ENCODE assay signal across 1 cellular context in the genomic region with DNA sequence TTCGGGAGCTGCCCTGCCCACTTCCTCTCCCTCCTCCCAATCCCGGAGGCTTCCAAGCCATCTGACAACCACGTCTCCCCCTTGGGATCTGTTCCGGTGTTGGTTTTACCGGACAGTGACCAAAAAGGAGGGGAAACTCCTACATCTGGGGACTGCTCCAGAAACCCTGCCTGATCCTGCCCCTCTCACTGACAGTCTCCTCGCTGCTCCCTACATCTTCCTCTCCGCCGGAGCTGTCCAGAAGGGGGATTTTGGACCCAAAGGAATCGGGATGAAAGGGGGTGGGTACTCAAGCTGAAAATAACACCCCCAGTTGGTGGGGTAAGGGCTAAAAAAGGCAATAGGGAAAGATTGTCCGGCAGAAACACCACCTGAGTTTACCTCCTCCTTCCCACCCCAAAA.
A peak's percentile ranks its signal among the peaks of the same experiment; 100 is the strongest.
TF ChIP-seq lines count a peak whose summit lies in the region.

No MANE protein-coding gene starts in this region.

TF ChIP-seq in GM12878, 131 proteins besides CTCF, POLR2A, EP300 and RAD21 (continued from another document):
- no peak for TF ChIP-seq PBX3 (IDR thresholded peaks at IDR 0.05; ENCODE audit: insufficient replicate concordance, low read depth, low read length)
- TF ChIP-seq TARDBP (IDR thresholded peaks at IDR 0.05; ENCODE audit: borderline replicate concordance) = no peak
- TF ChIP-seq EED (IDR thresholded peaks at IDR 0.05; ENCODE audit: low read depth) = peak; percentile 80
- TF ChIP-seq, protein P1, sequence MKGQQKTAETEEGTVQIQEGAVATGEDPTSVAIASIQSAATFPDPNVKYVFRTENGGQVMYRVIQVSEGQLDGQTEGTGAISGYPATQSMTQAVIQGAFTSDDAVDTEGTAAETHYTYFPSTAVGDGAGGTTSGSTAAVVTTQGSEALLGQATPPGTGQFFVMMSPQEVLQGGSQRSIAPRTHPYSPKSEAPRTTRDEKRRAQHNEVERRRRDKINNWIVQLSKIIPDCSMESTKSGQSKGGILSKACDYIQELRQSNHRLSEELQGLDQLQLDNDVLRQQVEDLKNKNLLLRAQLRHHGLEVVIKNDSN (IDR thresholded peaks at IDR 0.05; ENCODE audit: borderline replicate concordance, extremely low read length, insufficient read depth, low read depth, low read length) = no peak
- no peak for TF ChIP-seq YY1 (IDR thresholded peaks at IDR 0.05; ENCODE audit: low read depth, low read length)
- 0 out of 2 replicates have a peak, but pooled peaks have one; percentile 25 for TF ChIP-seq MXI1 (IDR thresholded peaks at IDR 0.05; ENCODE audit: low read depth, low read length)
- TF ChIP-seq RELB (IDR thresholded peaks at IDR 0.05; ENCODE audit: low read depth) = peak; percentile 50; the same call in 1 of the 2 replicates
- TF ChIP-seq, protein P2, sequence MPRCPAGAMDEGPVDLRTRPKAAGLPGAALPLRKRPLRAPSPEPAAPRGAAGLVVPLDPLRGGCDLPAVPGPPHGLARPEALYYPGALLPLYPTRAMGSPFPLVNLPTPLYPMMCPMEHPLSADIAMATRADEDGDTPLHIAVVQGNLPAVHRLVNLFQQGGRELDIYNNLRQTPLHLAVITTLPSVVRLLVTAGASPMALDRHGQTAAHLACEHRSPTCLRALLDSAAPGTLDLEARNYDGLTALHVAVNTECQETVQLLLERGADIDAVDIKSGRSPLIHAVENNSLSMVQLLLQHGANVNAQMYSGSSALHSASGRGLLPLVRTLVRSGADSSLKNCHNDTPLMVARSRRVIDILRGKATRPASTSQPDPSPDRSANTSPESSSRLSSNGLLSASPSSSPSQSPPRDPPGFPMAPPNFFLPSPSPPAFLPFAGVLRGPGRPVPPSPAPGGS (IDR thresholded peaks at IDR 0.05; ENCODE audit: borderline replicate concordance, insufficient read depth, low read depth, low read length, poor library complexity, severe bottlenecking) = no peak
- no peak for TF ChIP-seq ZNF207 (IDR thresholded peaks at IDR 0.05; ENCODE audit: borderline replicate concordance)
- TF ChIP-seq SIN3A (IDR thresholded peaks at IDR 0.05; ENCODE audit: low read depth, low read length) = no peak
- no peak for TF ChIP-seq SREBF2 (IDR thresholded peaks at IDR 0.05; ENCODE audit: low read length)
- TF ChIP-seq RUNX3 (IDR thresholded peaks at IDR 0.05; ENCODE audit: low read length) = peak; percentile 15; the same call in 1 of the 2 replicates
